In the genomic region with DNA sequence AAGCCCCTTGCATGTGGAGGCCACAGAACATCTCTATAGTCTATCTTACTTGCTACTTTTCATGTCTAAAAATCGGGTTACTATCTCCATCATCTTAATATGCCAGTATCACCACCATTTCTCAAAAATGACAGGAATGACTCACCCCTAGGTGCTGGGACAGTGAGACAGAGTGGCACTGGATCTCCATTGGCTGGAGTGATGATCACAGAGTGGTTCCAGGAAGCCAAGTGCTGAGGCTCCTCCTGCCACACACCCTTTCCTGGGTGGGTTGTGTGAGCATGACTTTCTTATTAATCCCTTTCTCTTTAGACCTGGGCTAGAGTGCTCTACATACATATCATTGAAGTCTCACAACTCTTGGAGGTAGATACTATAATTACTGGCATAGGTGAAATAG, we compare ENCODE assay signal across 30 cellular contexts. TPM values are rescaled to one million over a fixed set of nuclear protein-coding genes. Genes with fewer than 3 reads are reported as not detected.
DNase-seq lines count a peak whose midpoint lies in the region; ATAC-seq and FAIRE-seq lines count a peak whose summit lies in the region.
"Had no signal": no experiment of that assay in that cellular context is flagged by ENCODE, and none has a peak within 500 bp of the region (broad histone marks: within the 10 kb centered on the region; RNA-seq: fewer than 3 reads in every experiment).

No MANE protein-coding gene starts in this region.

- H3K36me3 Mint-ChIP-seq in CD4-positive, CD25-positive, alpha-beta regulatory T cell: peaks cover 4% of the 10 kb centered on the region
- peaks cover 4% of the 10 kb centered on the region for H3K36me3 Mint-ChIP-seq in activated CD4-positive, alpha-beta memory T cell treated with anti-CD3 and anti-CD28 coated beads, Interleukin-2, amount 10 ng/mL, durations not matched to agents 7 days and 5 days (ENCODE audit: low read depth)

- ATAC-seq in activated CD4-positive, CD25-positive, alpha-beta regulatory T cell treated with anti-CD3 and anti-CD28 coated beads, Interleukin-2, amount 50 U/mL, for 24 hours: peak; percentile 63 to 74
- ATAC-seq in CD4-positive, CD25-positive, alpha-beta regulatory T cell (ENCODE audit: low read depth in 2 of 2): peak; percentile 46 to 48
- ATAC-seq in HG03354 (IDR thresholded peaks at IDR 0.05; ENCODE audit: poor library complexity, severe bottlenecking, unreplicated experiment): no peak
- ATAC-seq: GM23338; naive thymus-derived CD4-positive, alpha-beta T cell had no signal

- no peak overlapping the region for H3K27ac ChIP-seq in CD4-positive, CD25-positive, alpha-beta regulatory T cell (ENCODE audit: insufficient read depth, low read length, poor library complexity, severe bottlenecking)
- H3K27ac ChIP-seq: esophagus muscularis mucosa, Peyer's patch, SJSA1, suprapubic skin had no signal

- H3K4me3 ChIP-seq in CD4-positive, CD25-positive, alpha-beta regulatory T cell (ENCODE audit: low read depth, low read length): no peak overlapping the region
- H3K4me3 ChIP-seq: esophagus muscularis mucosa, GM23338, Peyer's patch, SJSA1, suprapubic skin had no signal

- peaks cover 74% of the 10 kb centered on the region for H3K27me3 Mint-ChIP-seq in CD4-positive, CD25-positive, alpha-beta regulatory T cell
- peaks cover 70% of the 10 kb centered on the region for H3K27me3 Mint-ChIP-seq in activated CD4-positive, alpha-beta memory T cell treated with anti-CD3 and anti-CD28 coated beads, Interleukin-2, amount 10 ng/mL, durations not matched to agents 7 days and 5 days

- no peak overlapping the region for H3K4me3 Mint-ChIP-seq in CD4-positive, CD25-positive, alpha-beta regulatory T cell
- H3K4me3 Mint-ChIP-seq in activated CD4-positive, alpha-beta memory T cell treated with anti-CD3 and anti-CD28 coated beads, Interleukin-2, amount 10 ng/mL, durations not matched to agents 7 days and 5 days: no peak overlapping the region
- H3K4me3 Mint-ChIP-seq: GM23338, HFFc6 had no signal

- peaks cover 0 to 2% (median 0%) of the 10 kb centered on the region in 7 donors for H3K9me3 Mint-ChIP-seq in CD4-positive, CD25-positive, alpha-beta regulatory T cell
- peaks cover 3% of the 10 kb centered on the region for H3K9me3 Mint-ChIP-seq in activated CD4-positive, alpha-beta memory T cell treated with anti-CD3 and anti-CD28 coated beads, Interleukin-2, amount 10 ng/mL, durations not matched to agents 7 days and 5 days
- H3K9me3 Mint-ChIP-seq: GM23338, HFFc6 had no signal

- no peak overlapping the region for H3K27ac Mint-ChIP-seq in CD4-positive, CD25-positive, alpha-beta regulatory T cell
- no peak overlapping the region for H3K27ac Mint-ChIP-seq in activated CD4-positive, alpha-beta memory T cell treated with anti-CD3 and anti-CD28 coated beads, Interleukin-2, amount 10 ng/mL, durations not matched to agents 7 days and 5 days
- H3K27ac Mint-ChIP-seq: GM23338, HFFc6 had no signal

- peaks cover 15% of the 10 kb centered on the region for H3K27me3 ChIP-seq in CD4-positive, CD25-positive, alpha-beta regulatory T cell (ENCODE audit: control insufficient read depth, insufficient read depth, low read length)

- H3K9me3 ChIP-seq in CD4-positive, CD25-positive, alpha-beta regulatory T cell (ENCODE audit: control insufficient read depth in 2 of 2, low read length in 2 of 2): no peaks in the 10 kb centered on the region
- H3K9me3 ChIP-seq: Caco-2, esophagus muscularis mucosa, Peyer's patch, suprapubic skin had no signal

- H3K4me1 ChIP-seq in CD4-positive, CD25-positive, alpha-beta regulatory T cell (ENCODE audit: control insufficient read depth, insufficient read depth, low read length, poor library complexity, severe bottlenecking): peaks cover 13% of the 10 kb centered on the region
- H3K4me1 ChIP-seq: Caco-2 had no signal

- POLR2A ChIA-PET in activated CD4-positive, alpha-beta memory T cell treated with anti-CD3 and anti-CD28 coated beads, Interleukin-2, amount 10 ng/mL, durations not matched to agents 7 days and 5 days (lab: Charles Lee): no interaction called here

- peak; percentile 33 for FAIRE-seq in GM18507 (lab: Jason Lieb, UNC)
- FAIRE-seq: TTC549 had no signal

- DNase-seq in activated CD4-positive, CD25-positive, alpha-beta regulatory T cell (lab: John Stamatoyannopoulos, UW): no peak
- peak in 1 of 3 donors; percentile 88 for DNase-seq in CD4-positive, CD25-positive, alpha-beta regulatory T cell
- no peak for DNase-seq in GM18507 (ENCODE audit: extremely low spot score, insufficient read length, low read depth)
- peak; percentile 44 for DNase-seq in activated CD4-positive, alpha-beta memory T cell treated with anti-CD3 and anti-CD28 coated beads, Interleukin-2, amount 10 ng/mL, durations not matched to agents 7 days and 5 days
- DNase-seq in GM19240 (ENCODE audit: insufficient read length, low spot score): no peak
- no peak for DNase-seq in NCI-H1105 (lab: John Stamatoyannopoulos, UW)
- DNase-seq: ACHN; activated gamma-delta T cell treated with Interleukin-2 at 50 U/mL for 16 hours; aorta; Caco-2; cortex of kidney; foreskin melanocyte; HFFc6; IMR-90; naive thymus-derived CD4-positive, alpha-beta T cell; NCI-H1048; NCI-H1930; NCI-H446 treated with DMSO at 0.1 percent for 48 hours; nucleus accumbens; Peyer's patch; stimulated activated CD4-positive, alpha-beta T cell treated with anti-CD3 and anti-CD28 coated beads, Interleukin-2, amount 100 ng/mL, for 24 hours had no signal

- CTCF ChIA-PET in activated CD4-positive, alpha-beta memory T cell treated with anti-CD3 and anti-CD28 coated beads, Interleukin-2, amount 10 ng/mL, durations not matched to agents 7 days and 5 days (lab: Charles Lee): no interaction called here

- H3K4me1 Mint-ChIP-seq in CD4-positive, CD25-positive, alpha-beta regulatory T cell: peaks cover 3 to 40% (median 5%) of the 10 kb centered on the region in 4 donors
- H3K4me1 Mint-ChIP-seq in activated CD4-positive, alpha-beta memory T cell treated with anti-CD3 and anti-CD28 coated beads, Interleukin-2, amount 10 ng/mL, durations not matched to agents 7 days and 5 days: peaks cover 45% of the 10 kb centered on the region

- H3K36me3 ChIP-seq in CD4-positive, CD25-positive, alpha-beta regulatory T cell (ENCODE audit: control insufficient read depth, insufficient read depth, low read length): no peaks in the 10 kb centered on the region
- H3K36me3 ChIP-seq: esophagus muscularis mucosa, Peyer's patch, SJSA1, suprapubic skin had no signal

RNA-seq across cellular contexts. Expression of a gene that starts 3.3 kb away (rescaled TPM):
- total RNA-seq in CD4-positive, CD25-positive, alpha-beta regulatory T cell: not detected
- polyA plus RNA-seq in CD4-positive, CD25-positive, alpha-beta regulatory T cell: not detected
- total RNA-seq in activated CD4-positive, alpha-beta memory T cell treated with anti-CD3 and anti-CD28 coated beads, Interleukin-2, amount 10 ng/mL, durations not matched to agents 7 days and 5 days: not detected
- total RNA-seq: aorta; Caco-2; cardiac septum; GM23338; HFFc6; IMR-90; naive thymus-derived CD4-positive, alpha-beta T cell; Peyer's patch; SJSA1; suprapubic skin had no signal
- polyA plus RNA-seq: aorta; IMR-90; naive thymus-derived CD4-positive, alpha-beta T cell had no signal

RNA-seq across cellular contexts. Expression of a gene that starts 37.1 kb away (rescaled TPM):
- not detected for total RNA-seq in CD4-positive, CD25-positive, alpha-beta regulatory T cell
- polyA plus RNA-seq in CD4-positive, CD25-positive, alpha-beta regulatory T cell: not detected
- not detected for total RNA-seq in activated CD4-positive, alpha-beta memory T cell treated with anti-CD3 and anti-CD28 coated beads, Interleukin-2, amount 10 ng/mL, durations not matched to agents 7 days and 5 days
- total RNA-seq: aorta; cardiac septum; esophagus muscularis mucosa; HFFc6; IMR-90; naive thymus-derived CD4-positive, alpha-beta T cell; Peyer's patch; SJSA1 had no signal
- polyA plus RNA-seq: aorta; BJ; IMR-90; naive thymus-derived CD4-positive, alpha-beta T cell had no signal
